ENCODE assay signal across 14 cellular contexts in the genomic region with DNA sequence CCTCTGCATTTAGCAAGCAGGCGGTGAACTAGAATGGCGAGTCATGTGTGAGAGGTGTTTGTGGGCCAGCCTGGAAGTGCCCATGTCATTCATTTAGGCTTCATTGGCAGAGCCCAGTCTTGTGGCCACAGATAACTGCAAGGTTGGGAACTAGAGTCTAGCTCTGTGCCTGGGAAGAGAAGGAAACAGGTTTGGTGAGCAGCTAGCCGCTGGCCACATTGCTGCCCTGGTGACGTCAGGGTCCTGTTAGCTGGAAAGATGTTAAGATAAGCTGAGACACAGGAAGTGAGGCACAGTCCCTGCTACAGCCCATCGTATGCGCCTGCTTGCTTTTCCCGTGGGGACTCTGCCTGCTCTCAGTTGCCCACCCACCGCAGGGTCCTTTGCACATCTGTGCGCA.
DNase-seq lines count a peak whose midpoint lies in the region; ATAC-seq, FAIRE-seq and TF ChIP-seq lines count a peak whose summit lies in the region.
"Had no signal": no experiment of that assay in that cellular context is flagged by ENCODE, and none has a peak within 500 bp of the region (broad histone marks: within the 10 kb centered on the region; RNA-seq: fewer than 3 reads in every experiment).

No MANE protein-coding gene starts in this region.

- no peaks in the 10 kb centered on the region for H3K79me2 ChIP-seq in endothelial cell of umbilical vein (ENCODE audit: control insufficient read depth, insufficient read depth, low read length)

- intact Hi-C loops in endothelial cell of umbilical vein (cut with micrococcal nuclease) (no loop called here), upper lobe of right lung (cut with DNase I) (no loop called here)

- H3K4me3 ChIP-seq in SJCRH30: no peak overlapping the region
- no peak overlapping the region for H3K4me3 ChIP-seq in endothelial cell of umbilical vein (replicated peaks in 1 of 3; ENCODE audit: insufficient read depth in 1 of 3, low read depth in 1 of 3, low read length in 3 of 3)
- no peak overlapping the region for H3K4me3 ChIP-seq in upper lobe of right lung

- DNase-seq in stimulated activated CD4-positive, alpha-beta T cell treated with anti-CD3 and anti-CD28 coated beads, Interleukin-15, amount 100 ng/mL, for 24 hours: peak; percentile 34
- DNase-seq in stimulated activated CD4-positive, alpha-beta T cell treated with anti-CD3 and anti-CD28 coated beads, Interleukin-12 subunit alpha, Interleukin-12 subunit beta, amount 100 ng/mL, for 4 hours: no peak
- DNase-seq in SJCRH30 (peak; percentile 37 to 51), endothelial cell of umbilical vein (ENCODE audit: low read depth, low spot score) (no peak), upper lobe of right lung (peak; percentile 28), hypothalamus (lab: John Stamatoyannopoulos, UW) (no peak)
- DNase-seq: aorta; foreskin fibroblast; NCI-H1092 treated with DMSO at 0.1 percent for 48 hours; NCI-H226; stimulated activated CD4-positive, alpha-beta T cell treated with anti-CD3 and anti-CD28 coated beads, Interleukin-4, amount 100 ng/mL, for 4 hours; T-helper 17 cell had no signal

- no peaks in the 10 kb centered on the region for H3K9me3 ChIP-seq in SJCRH30 (replicated peaks)
- H3K9me3 ChIP-seq in endothelial cell of umbilical vein (replicated peaks; ENCODE audit: control insufficient read depth, insufficient read depth, low read length): no peaks in the 10 kb centered on the region
- no peaks in the 10 kb centered on the region for H3K9me3 ChIP-seq in upper lobe of right lung

- no peak overlapping the region for H3K9ac ChIP-seq in endothelial cell of umbilical vein (replicated peaks; ENCODE audit: extremely low read depth, insufficient read depth, low read length)

- H3K27me3 ChIP-seq in SJCRH30 (no peaks in the 10 kb centered on the region), endothelial cell of umbilical vein (ENCODE audit: control insufficient read depth in 2 of 2, insufficient read depth in 2 of 2, low read length in 2 of 2) (no peaks in the 10 kb centered on the region), upper lobe of right lung (no peaks in the 10 kb centered on the region)

- POLR2A ChIA-PET in endothelial cell of umbilical vein (lab: Charles Lee): no interaction called here

- ATAC-seq in upper lobe of right lung: no peak
- no peak for ATAC-seq in HG03521 (IDR thresholded peaks at IDR 0.05; ENCODE audit: unreplicated experiment)
- no peak for ATAC-seq in GM19328 (IDR thresholded peaks at IDR 0.05; ENCODE audit: unreplicated experiment)
- ATAC-seq: T-helper 17 cell had no signal

- no TSS peak for BruUV-seq in endothelial cell of umbilical vein (replicated peaks; lab: Mats Ljungman, UMichigan)

- CTCF ChIA-PET in endothelial cell of umbilical vein (lab: Charles Lee): interaction anchor here (0.9 to 1.5 kb wide), 3 partner anchors 26 to 566 kb away, joined by 3 to 4 read pairs (median 4); no protein-coding TSS in a partner anchor

- no peaks in the 10 kb centered on the region for H4K20me1 ChIP-seq in endothelial cell of umbilical vein (replicated peaks; ENCODE audit: control insufficient read depth, extremely low read depth, insufficient read depth, low read length)

- FAIRE-seq in endothelial cell of umbilical vein (lab: Jason Lieb, UNC): no peak

- no peak overlapping the region for H3K4me2 ChIP-seq in endothelial cell of umbilical vein (ENCODE audit: insufficient read depth, low read length)

- dilution Hi-C loops in endothelial cell of umbilical vein (cut with MboI; ENCODE audit: extremely low pct_ligation_motif_present, low sequenced_read_pairs): no loop called here

- H3K36me3 ChIP-seq in SJCRH30 (no peaks in the 10 kb centered on the region), endothelial cell of umbilical vein (ENCODE audit: control insufficient read depth in 2 of 2, extremely low read depth in 1 of 2, insufficient read depth in 2 of 2, low read length in 2 of 2) (no peaks in the 10 kb centered on the region), upper lobe of right lung (no peaks in the 10 kb centered on the region)

- no peaks in the 10 kb centered on the region for H3K9me1 ChIP-seq in endothelial cell of umbilical vein (replicated peaks; ENCODE audit: control insufficient read depth, extremely low read depth, insufficient read depth, low read length)

- TF ChIP-seq CTCF in endothelial cell of umbilical vein (IDR thresholded peaks at IDR 0.05; ENCODE audit: extremely low read depth in 1 of 2, insufficient read depth in 1 of 2, low read depth in 1 of 2, low read length in 2 of 2) (no peak), upper lobe of right lung (IDR thresholded peaks at IDR 0.05) (no peak)

- no peak for TF ChIP-seq POLR2A in endothelial cell of umbilical vein (IDR thresholded peaks at IDR 0.05; ENCODE audit: low read depth, low read length)

- no peak overlapping the region for H2AFZ ChIP-seq in endothelial cell of umbilical vein (ENCODE audit: low read depth, low read length)

- H3K27ac ChIP-seq in SJCRH30 (no peak overlapping the region), endothelial cell of umbilical vein (ENCODE audit: insufficient read depth, low read depth, low read length) (no peak overlapping the region), upper lobe of right lung (no peak overlapping the region)

- H3K4me1 ChIP-seq in SJCRH30 (no peaks in the 10 kb centered on the region), endothelial cell of umbilical vein (ENCODE audit: control insufficient read depth, extremely low read depth, insufficient read depth, low read length) (peaks cover 14% of the 10 kb centered on the region), upper lobe of right lung (no peaks in the 10 kb centered on the region)

TF ChIP-seq in endothelial cell of umbilical vein, 7 proteins besides CTCF, POLR2A, EP300 and RAD21:
- TF ChIP-seq FOS (IDR thresholded peaks at IDR 0.05; ENCODE audit: borderline replicate concordance, insufficient read depth, low read length): no peak
- peak; percentile 29 for TF ChIP-seq GATA2 (IDR thresholded peaks at IDR 0.05; ENCODE audit: insufficient read depth, insufficient read length, low read depth, low read length)
- TF ChIP-seq, protein P1, sequence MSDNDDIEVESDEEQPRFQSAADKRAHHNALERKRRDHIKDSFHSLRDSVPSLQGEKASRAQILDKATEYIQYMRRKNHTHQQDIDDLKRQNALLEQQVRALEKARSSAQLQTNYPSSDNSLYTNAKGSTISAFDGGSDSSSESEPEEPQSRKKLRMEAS (IDR thresholded peaks at IDR 0.05; ENCODE audit: insufficient read depth, insufficient read length): no peak

Comparison
In these comparisons a context has a peak if more than half of its experiments do, and no peak if none do; other contexts are left out.
1. DNase-seq: peak in stimulated activated CD4-positive, alpha-beta T cell treated with anti-CD3 and anti-CD28 coated beads, Interleukin-15, amount 100 ng/mL, for 24 hours (single experiment), SJCRH30 (2 of 2) and upper lobe of right lung (single experiment); none in stimulated activated CD4-positive, alpha-beta T cell treated with anti-CD3 and anti-CD28 coated beads, Interleukin-12 subunit alpha, Interleukin-12 subunit beta, amount 100 ng/mL, for 4 hours (single experiment), endothelial cell of umbilical vein (single experiment) and hypothalamus (0 of 51).